Comparison of ENCODE assay signal across 9 cellular contexts in the genomic region with DNA sequence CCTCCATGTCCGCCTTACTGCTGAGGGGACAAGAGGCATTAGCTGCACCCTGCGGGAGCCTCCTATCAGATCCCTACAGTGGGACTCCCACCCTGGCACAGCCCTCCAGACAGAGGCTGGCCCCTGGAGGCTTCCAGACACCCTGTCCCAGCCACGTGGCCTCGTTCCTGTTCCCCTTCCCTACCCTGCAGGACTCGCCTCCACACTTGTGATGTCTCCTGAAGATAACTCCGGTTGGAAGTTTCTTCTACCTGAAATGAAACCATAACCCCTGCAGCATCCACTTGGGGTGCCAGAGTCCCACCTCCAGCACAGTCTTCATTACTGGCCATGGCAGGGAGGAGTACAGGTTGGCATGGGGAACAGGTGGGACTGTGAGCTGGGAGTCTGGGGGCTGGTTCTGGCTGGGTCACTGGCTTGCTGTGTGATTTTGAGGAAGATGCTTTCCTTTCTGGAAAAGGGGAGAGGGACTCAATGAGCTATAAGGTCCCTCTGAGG. TPM values are rescaled to one million over a fixed set of nuclear protein-coding genes. Genes with fewer than 3 reads are reported as not detected.
DNase-seq lines count a peak whose midpoint lies in the region; ATAC-seq and TF ChIP-seq lines count a peak whose summit lies in the region.
"Had no signal": no experiment of that assay in that cellular context is flagged by ENCODE, and none has a peak within 500 bp of the region (broad histone marks: within the 10 kb centered on the region; RNA-seq: fewer than 3 reads in every experiment).

No MANE protein-coding gene starts in this region.

- peak; percentile 12 for ATAC-seq in SK-N-SH treated with all-trans-retinoic acid at 6 μM for 48 hours

- peak overlapping the region; percentile 42 for H3K27ac ChIP-seq in fibroblast of lung (ENCODE audit: insufficient read depth, low read length)
- peak overlapping the region; percentile 75 for H3K27ac ChIP-seq in skeletal muscle tissue (ENCODE audit: low read depth, low read length)
- H3K27ac ChIP-seq: epithelial cell of prostate had no signal

- peak overlapping the region in 2 of 4 experiments; percentile 20 to 27 for H3K4me3 ChIP-seq in fibroblast of lung (replicated peaks in 1 of 4; ENCODE audit: control extremely low read depth in 1 of 4, insufficient read depth in 1 of 4, low read depth in 3 of 4, low read length in 4 of 4)
- H3K4me3 ChIP-seq in skeletal muscle tissue (ENCODE audit: low read length in 3 of 3) = peak overlapping the region in 2 of 3 donors; percentile 45 to 51

- no TSS peak for BruUV-seq in Calu3 (replicated peaks; lab: Mats Ljungman, UMichigan)

- in situ Hi-C loops in GM13976 (cut with MboI; ENCODE audit: low sequenced_read_pairs, unreplicated experiment) = no loop called here

- H3K27ac Mint-ChIP-seq in endothelial cell (ENCODE audit: unreplicated experiment) = no peak overlapping the region
- no peak overlapping the region for H3K27ac Mint-ChIP-seq in Calu3 (ENCODE audit: unreplicated experiment)

- peak; percentile 37 for TF ChIP-seq CTCF in GM13976 (IDR thresholded peaks at IDR 0.05; ENCODE audit: borderline replicate concordance, control extremely low read depth, extremely low read depth, insufficient read depth, missing control alignments)
- TF ChIP-seq CTCF in fibroblast of lung (conservative IDR thresholded peaks at IDR 0.05 in 1 of 2, IDR thresholded peaks at IDR 0.05 in 1 of 2; ENCODE audit: low read depth in 1 of 2, low read length in 2 of 2) = peak in 1 of 2 donors; percentile 20
- no peak for TF ChIP-seq CTCF in endothelial cell (IDR thresholded peaks at IDR 0.05; ENCODE audit: unreplicated experiment)
- TF ChIP-seq CTCF in Calu3 (IDR thresholded peaks at IDR 0.05; ENCODE audit: unreplicated experiment) = no peak

- no peaks in the 10 kb centered on the region for H3K79me2 ChIP-seq in fibroblast of lung (ENCODE audit: control insufficient read depth, insufficient read depth, low read length)

- H2AFZ ChIP-seq in fibroblast of lung (ENCODE audit: low read length) = no peak overlapping the region

- CTCF ChIA-PET in Calu3 (lab: Charles Lee) = interaction anchor here (0.6 to 3.8 kb wide), 2 partner anchors 9 to 52 kb away, joined by 3 to 18 read pairs; partner anchors contain the start of gene NOL12

- H4K20me1 ChIP-seq in fibroblast of lung (ENCODE audit: control insufficient read depth, extremely low read depth, insufficient read depth, low read length) = no peaks in the 10 kb centered on the region

- H3K9ac ChIP-seq in fibroblast of lung (ENCODE audit: insufficient read depth, low read length) (no peak overlapping the region), skeletal muscle tissue (ENCODE audit: low read depth in 1 of 3, low read length in 3 of 3) (peak overlapping the region; percentile 11 to 64 (median 13))

- peaks cover 8% of the 10 kb centered on the region for H3K36me3 Mint-ChIP-seq in endothelial cell (ENCODE audit: low read depth, unreplicated experiment)
- H3K36me3 Mint-ChIP-seq in Calu3 (ENCODE audit: insufficient read depth, unreplicated experiment) = peaks cover 47% of the 10 kb centered on the region

- H3K9me3 ChIP-seq in fibroblast of lung (ENCODE audit: control insufficient read depth, insufficient read depth, low read depth, low read length) (no peaks in the 10 kb centered on the region), skeletal muscle tissue (ENCODE audit: control insufficient read depth in 3 of 3, low read length in 3 of 3) (no peaks in the 10 kb centered on the region)

- peaks cover 36% of the 10 kb centered on the region for H3K4me1 ChIP-seq in fibroblast of lung (ENCODE audit: control insufficient read depth, extremely low read depth, insufficient read depth, low read length)
- H3K4me1 ChIP-seq in skeletal muscle tissue (ENCODE audit: control insufficient read depth in 3 of 3, insufficient read depth in 3 of 3, low read length in 3 of 3) = peaks cover 19 to 53% (median 43%) of the 10 kb centered on the region in 3 donors

- H3K27me3 Mint-ChIP-seq in endothelial cell (ENCODE audit: unreplicated experiment) = peaks cover 4% of the 10 kb centered on the region
- H3K27me3 Mint-ChIP-seq in Calu3 (ENCODE audit: unreplicated experiment) = no peaks in the 10 kb centered on the region

- peak overlapping the region; percentile 61 for H3K4me2 ChIP-seq in fibroblast of lung (ENCODE audit: extremely low read depth, insufficient read depth, low read length)

- H3K4me1 Mint-ChIP-seq in endothelial cell (ENCODE audit: unreplicated experiment) (peaks cover 13% of the 10 kb centered on the region), Calu3 (ENCODE audit: low read depth, unreplicated experiment) (peaks cover 9% of the 10 kb centered on the region)

- no peaks in the 10 kb centered on the region for H3K27me3 ChIP-seq in fibroblast of lung (ENCODE audit: control insufficient read depth, insufficient read depth, low read length)
- H3K27me3 ChIP-seq in skeletal muscle tissue (ENCODE audit: control insufficient read depth in 3 of 3, insufficient read depth in 3 of 3, low read length in 3 of 3) = peaks cover 0 to 16% (median 11%) of the 10 kb centered on the region in 3 donors

- DNase-seq in GM13976 (ENCODE audit: low spot score) (no peak), fibroblast of lung (ENCODE audit: low read depth in 2 of 2) (no peak), C1 segment of cervical spinal cord (lab: John Stamatoyannopoulos, UW) (no peak), superior temporal gyrus (ENCODE audit: extremely low spot score) (no peak), endothelial cell (ENCODE audit: low spot score) (no peak), Calu3 (no peak)

- intact Hi-C loops in Calu3 (cut with micrococcal nuclease; ENCODE audit: unreplicated experiment) = no loop called here

- H3K9me3 Mint-ChIP-seq in endothelial cell (ENCODE audit: unreplicated experiment) (no peaks in the 10 kb centered on the region), Calu3 (ENCODE audit: low read depth, unreplicated experiment) (no peaks in the 10 kb centered on the region)

- H3K36me3 ChIP-seq in fibroblast of lung (ENCODE audit: control insufficient read depth, insufficient read depth, low read length) (peaks cover 5% of the 10 kb centered on the region), skeletal muscle tissue (ENCODE audit: control insufficient read depth in 3 of 3, insufficient read depth in 3 of 3, low read length in 3 of 3) (peaks cover 9 to 19% (median 13%) of the 10 kb centered on the region in 3 donors)

- no peak overlapping the region for H3K4me3 Mint-ChIP-seq in endothelial cell (ENCODE audit: unreplicated experiment)
- no peak overlapping the region for H3K4me3 Mint-ChIP-seq in Calu3 (ENCODE audit: low read depth, unreplicated experiment)

TF ChIP-seq in SK-N-SH treated with all-trans-retinoic acid at 6 μM for 48 hours, 23 proteins besides CTCF, POLR2A, EP300 and RAD21 (continues in another document):
- TF ChIP-seq PPARA (CRISPR knock-in tag; IDR thresholded peaks at IDR 0.05; ENCODE audit: borderline replicate concordance) = no peak
- no peak for TF ChIP-seq ISL1 (CRISPR knock-in tag; IDR thresholded peaks at IDR 0.05)
- TF ChIP-seq CSDC2 (CRISPR knock-in tag; IDR thresholded peaks at IDR 0.05) = no peak
- TF ChIP-seq, protein P1, sequence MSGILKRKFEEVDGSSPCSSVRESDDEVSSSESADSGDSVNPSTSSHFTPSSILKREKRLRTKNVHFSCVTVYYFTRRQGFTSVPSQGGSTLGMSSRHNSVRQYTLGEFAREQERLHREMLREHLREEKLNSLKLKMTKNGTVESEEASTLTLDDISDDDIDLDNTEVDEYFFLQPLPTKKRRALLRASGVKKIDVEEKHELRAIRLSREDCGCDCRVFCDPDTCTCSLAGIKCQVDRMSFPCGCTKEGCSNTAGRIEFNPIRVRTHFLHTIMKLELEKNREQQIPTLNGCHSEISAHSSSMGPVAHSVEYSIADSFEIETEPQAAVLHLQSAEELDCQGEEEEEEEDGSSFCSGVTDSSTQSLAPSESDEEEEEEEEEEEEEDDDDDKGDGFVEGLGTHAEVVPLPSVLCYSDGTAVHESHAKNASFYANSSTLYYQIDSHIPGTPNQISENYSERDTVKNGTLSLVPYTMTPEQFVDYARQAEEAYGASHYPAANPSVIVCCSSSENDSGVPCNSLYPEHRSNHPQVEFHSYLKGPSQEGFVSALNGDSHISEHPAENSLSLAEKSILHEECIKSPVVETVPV (CRISPR knock-in tag; IDR thresholded peaks at IDR 0.05) = no peak
- TF ChIP-seq ESRRG (CRISPR knock-in tag; IDR thresholded peaks at IDR 0.05) = no peak
- no peak for TF ChIP-seq ZNF565 (CRISPR knock-in tag; conservative IDR thresholded peaks at IDR 0.05; ENCODE audit: low read depth)
- no peak for TF ChIP-seq SNAI2 (CRISPR knock-in tag; IDR thresholded peaks at IDR 0.05)
- TF ChIP-seq GLIS3 (CRISPR knock-in tag; IDR thresholded peaks at IDR 0.05) = no peak
- TF ChIP-seq TOX (CRISPR knock-in tag; IDR thresholded peaks at IDR 0.05; ENCODE audit: borderline replicate concordance) = no peak

RNA-seq across cellular contexts. Expression of gene SH3BP1, which starts 4.9 kb away (rescaled TPM):
- total RNA-seq in fibroblast of lung (3.1 and 6.2 TPM in 2 replicates), skeletal muscle tissue (9.9 TPM), endothelial cell (ENCODE audit: unreplicated experiment) (11.6 TPM), Calu3 (2022) (13.0 and 17.6 TPM in 2 replicates)
- polyA plus RNA-seq in fibroblast of lung = 2.9 and 5.5 TPM in 2 replicates
- polyA plus RNA-seq in fibroblast of lung (2012) = 7.7 and 15.2 TPM in 2 replicates
- 15.3 and 34.4 TPM in 2 replicates for polyA minus RNA-seq in fibroblast of lung (ENCODE audit: low replicate concordance)

RNA-seq across cellular contexts. Expression of gene PDXP, which starts 24.0 kb away (rescaled TPM):
- total RNA-seq in fibroblast of lung (4.0 and 5.1 TPM in 2 replicates), skeletal muscle tissue (8.9 TPM), endothelial cell (ENCODE audit: unreplicated experiment) (13.4 TPM), Calu3 (2022) (18.4 and 21.4 TPM in 2 replicates)
- polyA plus RNA-seq in fibroblast of lung = 7.9 and 14.7 TPM in 2 replicates
- polyA plus RNA-seq in fibroblast of lung (2012) = 6.9 and 16.5 TPM in 2 replicates
- 14.5 and 15.0 TPM in 2 replicates for polyA minus RNA-seq in fibroblast of lung (ENCODE audit: low replicate concordance)

RNA-seq across cellular contexts. Expression of gene GGA1, which starts 25.9 kb away (rescaled TPM):
- total RNA-seq in fibroblast of lung = 24.7 and 27.9 TPM in 2 replicates
- 18.0 and 23.1 TPM in 2 replicates for polyA plus RNA-seq in fibroblast of lung
- 17.3 and 21.9 TPM in 2 replicates for polyA plus RNA-seq in fibroblast of lung (2012)
- polyA minus RNA-seq in fibroblast of lung (ENCODE audit: low replicate concordance) = 17.6 and 35.7 TPM in 2 replicates
- total RNA-seq in skeletal muscle tissue = 15.7 TPM
- total RNA-seq in endothelial cell (ENCODE audit: unreplicated experiment) = 63.6 TPM
- total RNA-seq in Calu3 (2022) = 89.8 and 95.3 TPM in 2 replicates

RNA-seq across cellular contexts. Expression of gene LGALS1, which starts 40.9 kb away (rescaled TPM):
- total RNA-seq in fibroblast of lung (6,362 and 11,230 TPM in 2 replicates), skeletal muscle tissue (3,417 TPM), endothelial cell (ENCODE audit: unreplicated experiment) (18.6 TPM), Calu3 (2022) (61.4 and 72.3 TPM in 2 replicates)
- 5,090 and 5,801 TPM in 2 replicates for polyA plus RNA-seq in fibroblast of lung
- 11,602 and 14,894 TPM in 2 replicates for polyA plus RNA-seq in fibroblast of lung (2012)
- polyA minus RNA-seq in fibroblast of lung (ENCODE audit: low replicate concordance) = 14,591 and 18,200 TPM in 2 replicates

RNA-seq across cellular contexts. Expression of gene NOL12, which starts 51.6 kb away (rescaled TPM):
- 12.1 and 15.4 TPM in 2 replicates for total RNA-seq in fibroblast of lung
- polyA plus RNA-seq in fibroblast of lung = 12.8 and 26.1 TPM in 2 replicates
- polyA plus RNA-seq in fibroblast of lung (2012) = 16.0 and 29.1 TPM in 2 replicates
- polyA minus RNA-seq in fibroblast of lung (ENCODE audit: low replicate concordance) = 5.0 and 6.3 TPM in 2 replicates
- total RNA-seq in skeletal muscle tissue = 7.8 TPM
- 15.7 TPM for total RNA-seq in endothelial cell (ENCODE audit: unreplicated experiment)
- 23.7 and 26.8 TPM in 2 replicates for total RNA-seq in Calu3 (2022)
